In genomic region chr5:87074934-87075541, GRCh38 we compare ENCODE assay signal across 8 cellular contexts.
DNase-seq lines count a peak whose midpoint lies in the region; ATAC-seq lines count a peak whose summit lies in the region.

No MANE protein-coding gene starts in this region.

- no peaks in the 10 kb centered on the region for H3K27me3 ChIP-seq in BLaER1 treated with 17β-estradiol and CSF1 and Interleukin-3, amounts not matched to agents 10 nM and 100 nM

- no peak overlapping the region for H3K9ac ChIP-seq in BLaER1 treated with 17β-estradiol and CSF1 and Interleukin-3, amounts not matched to agents 10 nM and 100 nM

- no peaks in the 10 kb centered on the region for H3K36me3 Mint-ChIP-seq in stimulated activated effector memory CD8-positive, alpha-beta T cell treated with anti-CD3 and anti-CD28 coated beads, Interleukin-12 subunit alpha, Interleukin-12 subunit beta, amount 100 ng/mL, for 72 hours

- DNase-seq in SW480 (ENCODE audit: low spot score) (peak; percentile 84), inferior parietal cortex (ENCODE audit: extremely low spot score) (no peak), GF-D8 (lab: John Stamatoyannopoulos, UW) (no peak)
- peak in 1 of 2 donors; percentile 55 for DNase-seq in stimulated activated effector memory CD8-positive, alpha-beta T cell treated with anti-CD3 and anti-CD28 coated beads, Interleukin-12 subunit alpha, Interleukin-12 subunit beta, amount 100 ng/mL, for 72 hours (ENCODE audit: low spot score in 2 of 2)
- DNase-seq in stimulated activated CD4-positive, alpha-beta T cell treated with anti-CD3 and anti-CD28 coated beads, Interleukin-2, amount 100 ng/mL, for 48 hours: no peak

- H3K4me2 ChIP-seq in BLaER1 treated with 17β-estradiol and CSF1 and Interleukin-3, amounts not matched to agents 10 nM and 100 nM: peak overlapping the region; percentile 14 to 65 (median 56); a peak in 20 of 22 replicates

- H3K4me3 ChIP-seq in BLaER1 treated with 17β-estradiol and CSF1 and Interleukin-3, amounts not matched to agents 10 nM and 100 nM: no peak overlapping the region

- no peaks in the 10 kb centered on the region for H4K20me1 ChIP-seq in BLaER1 treated with 17β-estradiol and CSF1 and Interleukin-3, amounts not matched to agents 10 nM and 100 nM

- peaks cover 7 to 30% (median 10%) of the 10 kb centered on the region in 10 experiments; a peak in 19 of 20 replicates for H3K4me1 ChIP-seq in BLaER1 treated with 17β-estradiol and CSF1 and Interleukin-3, amounts not matched to agents 10 nM and 100 nM

- no peaks in the 10 kb centered on the region for H3K36me3 ChIP-seq in BLaER1 treated with 17β-estradiol and CSF1 and Interleukin-3, amounts not matched to agents 10 nM and 100 nM

- H3K4me1 Mint-ChIP-seq in stimulated activated effector memory CD8-positive, alpha-beta T cell treated with anti-CD3 and anti-CD28 coated beads, Interleukin-12 subunit alpha, Interleukin-12 subunit beta, amount 100 ng/mL, for 72 hours: peaks cover 34% of the 10 kb centered on the region

- H3K9me3 ChIP-seq in BLaER1 treated with 17β-estradiol and CSF1 and Interleukin-3, amounts not matched to agents 10 nM and 100 nM (replicated peaks in 1 of 11): no peaks in the 10 kb centered on the region

- no peaks in the 10 kb centered on the region for H3K9me3 Mint-ChIP-seq in stimulated activated effector memory CD8-positive, alpha-beta T cell treated with anti-CD3 and anti-CD28 coated beads, Interleukin-12 subunit alpha, Interleukin-12 subunit beta, amount 100 ng/mL, for 72 hours

- no peak overlapping the region for H3K27ac ChIP-seq in BLaER1 treated with 17β-estradiol and CSF1 and Interleukin-3, amounts not matched to agents 10 nM and 100 nM

- peak overlapping the region; percentile 90 for H3K27ac Mint-ChIP-seq in stimulated activated effector memory CD8-positive, alpha-beta T cell treated with anti-CD3 and anti-CD28 coated beads, Interleukin-12 subunit alpha, Interleukin-12 subunit beta, amount 100 ng/mL, for 72 hours

- peak overlapping the region; percentile 37 for H3K4me3 Mint-ChIP-seq in stimulated activated effector memory CD8-positive, alpha-beta T cell treated with anti-CD3 and anti-CD28 coated beads, Interleukin-12 subunit alpha, Interleukin-12 subunit beta, amount 100 ng/mL, for 72 hours

- ATAC-seq in GM19025 (IDR thresholded peaks at IDR 0.05; ENCODE audit: low read depth, unreplicated experiment) (peak; percentile 90), HG03064 (IDR thresholded peaks at IDR 0.05; ENCODE audit: low read depth, unreplicated experiment) (peak; percentile 98)
- ATAC-seq in stimulated activated effector memory CD8-positive, alpha-beta T cell treated with anti-CD3 and anti-CD28 coated beads, Interleukin-12 subunit alpha, Interleukin-12 subunit beta, amount 100 ng/mL, for 72 hours: peak; percentile 89
